20 cellular contexts compared by ENCODE assay signal in the genomic region with DNA sequence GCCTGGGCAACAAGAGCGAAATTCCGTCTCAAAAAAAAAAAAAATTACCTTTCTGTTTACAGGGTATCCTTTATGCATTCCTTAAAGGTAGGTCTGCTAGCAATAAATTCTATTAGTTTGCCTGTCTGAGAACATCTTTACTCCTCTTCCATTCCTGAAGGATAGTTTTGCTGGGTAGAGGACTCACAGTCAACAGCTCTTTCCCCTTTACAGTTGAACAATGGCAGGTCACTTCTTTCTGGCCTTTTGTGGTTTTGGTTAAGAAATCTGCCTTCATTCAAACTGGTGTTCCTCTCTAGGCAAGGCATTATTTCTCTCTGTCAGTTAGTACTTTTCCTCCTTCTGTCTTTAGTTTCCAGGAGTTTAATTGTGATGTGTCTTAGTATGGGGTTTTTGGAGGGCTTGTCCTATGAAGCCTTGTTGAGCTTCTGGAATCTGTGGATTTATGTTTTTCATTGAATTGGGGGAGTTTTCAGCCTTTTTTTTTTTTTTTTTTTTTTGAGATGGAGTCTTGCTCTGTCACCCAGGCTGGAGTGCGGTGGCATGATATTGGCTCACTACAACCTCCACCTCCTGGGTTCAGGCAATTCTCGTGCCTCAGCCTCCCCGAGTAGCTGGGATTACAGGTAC.
"Had no signal": no experiment of that assay in that cellular context is flagged by ENCODE, and none has a peak within 500 bp of the region (broad histone marks: within the 10 kb centered on the region; RNA-seq: fewer than 3 reads in every experiment).

No MANE protein-coding gene starts in this region.

- H2AFZ ChIP-seq: parathyroid adenoma had no signal

- H3K27ac ChIP-seq: body of pancreas, epithelial cell of prostate, neutrophil, parathyroid adenoma, tibial nerve, vagina had no signal

- H3K4me1 ChIP-seq: parathyroid adenoma had no signal

- DNase-seq: activated CD4-positive, alpha-beta T cell treated with anti-CD3 and anti-CD28 coated beads, Interleukin-2, amount 50 U/mL, for 4 hours; activated CD4-positive, CD25-positive, alpha-beta regulatory T cell treated with anti-CD3 and anti-CD28 coated beads, Interleukin-2, amount 50 U/mL, for 72 hours; activated naive CD4-positive, alpha-beta T cell treated with anti-CD3 and anti-CD28 coated beads, Interleukin-2, amount 10 ng/mL, durations not matched to agents 7 days and 5 days; amygdala; body of pancreas; cortex of kidney; effector memory CD4-positive, alpha-beta T cell; immature natural killer cell; mesendoderm; natural killer cell; retina; stimulated activated CD4-positive, alpha-beta T cell treated with anti-CD3 and anti-CD28 coated beads, Interleukin-4, amount 100 ng/mL, for 1 hour; stimulated activated naive CD4-positive, alpha-beta T cell; T1000 had no signal

- H3K4me3 ChIP-seq: body of pancreas, tibial nerve, vagina had no signal

- FAIRE-seq: frontal cortex had no signal

- H3K9me3 ChIP-seq: body of pancreas, neutrophil, vagina had no signal

- H3K36me3 ChIP-seq: neutrophil, tibial nerve, vagina had no signal
